ENCODE assay signal across 8 cellular contexts in the genomic region with DNA sequence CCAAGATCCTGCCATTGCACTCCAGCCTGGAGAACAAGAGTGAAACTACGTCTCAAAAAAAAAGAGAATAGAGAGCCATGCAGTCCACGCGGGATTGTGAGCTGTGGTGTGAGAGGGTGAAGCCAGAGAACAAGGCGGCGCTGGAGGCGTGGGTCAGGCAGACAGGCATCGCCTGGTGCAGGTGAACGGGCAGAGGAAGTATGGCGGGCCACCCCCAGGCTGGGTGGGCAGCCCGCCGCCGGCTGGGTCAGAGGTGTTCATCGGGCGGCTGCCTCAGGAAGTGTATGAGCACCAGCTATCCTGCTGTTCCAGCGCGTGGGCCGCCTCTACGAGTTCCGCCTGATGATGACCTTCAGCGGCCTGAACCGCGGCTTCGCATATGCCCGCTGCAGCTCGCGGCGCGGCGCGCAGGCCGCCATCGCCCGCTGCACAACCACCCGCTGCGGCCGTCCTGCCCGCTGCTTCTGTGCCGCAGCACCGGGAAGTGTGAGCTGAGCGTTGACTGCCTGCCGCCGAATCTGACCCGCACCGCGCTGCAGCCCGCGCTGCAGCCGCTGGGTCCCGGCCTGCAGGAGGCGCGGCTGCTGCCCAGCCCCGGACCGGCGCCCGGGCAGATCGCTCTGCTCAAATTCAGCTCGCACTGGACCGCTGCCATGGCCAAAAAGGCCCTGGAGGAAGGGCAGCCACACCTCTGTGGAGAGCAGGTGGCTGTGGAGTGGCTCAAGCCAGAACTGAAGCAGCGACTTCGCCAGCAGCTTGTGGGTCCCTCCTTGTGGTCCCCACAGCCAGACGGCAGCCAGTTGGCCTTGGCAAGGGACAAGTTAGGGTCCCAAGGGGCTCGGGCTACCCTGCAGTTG.
DNase-seq lines count a peak whose midpoint lies in the region; ATAC-seq and TF ChIP-seq lines count a peak whose summit lies in the region.
"Not testable (repeated sequence)": the region's sequence is repeated elsewhere in the genome, so short reads cannot be mapped to it uniquely, and the experiment has no call there.

No MANE protein-coding gene starts in this region.

- not testable (repeated sequence) for H3K36me3 Mint-ChIP-seq in T-helper 17 cell (ENCODE audit: low read depth)

- H4K20me1 ChIP-seq in fibroblast of lung (ENCODE audit: control insufficient read depth, extremely low read depth, insufficient read depth, low read length) = not testable (repeated sequence)

- H3K4me3 ChIP-seq in GM06990 (replicated peaks; ENCODE audit: low read depth, low read length) = peak overlapping the region; percentile 99
- H3K4me3 ChIP-seq in HUES48 (ENCODE audit: low read depth, low read length) = peak overlapping the region; percentile 90
- peak overlapping the region; percentile 87 for H3K4me3 ChIP-seq in adipocyte (ENCODE audit: low read length)
- H3K4me3 ChIP-seq in fibroblast of lung (replicated peaks in 1 of 4; ENCODE audit: control extremely low read depth in 1 of 4, insufficient read depth in 1 of 4, low read depth in 3 of 4, low read length in 4 of 4) = peak overlapping the region; percentile 36 to 75 (median 64)
- H3K4me3 ChIP-seq in left lung = peak overlapping the region; percentile 81 to 93
- H3K4me3 ChIP-seq in psoas muscle = peak overlapping the region; percentile 71
- peak overlapping the region; percentile 60 to 69 for H3K4me3 ChIP-seq in vagina

- peak overlapping the region; percentile 100 for H3K27ac Mint-ChIP-seq in T-helper 17 cell

- H3K4me2 ChIP-seq in fibroblast of lung (ENCODE audit: extremely low read depth, insufficient read depth, low read length) = peak overlapping the region; percentile 54

- not testable (repeated sequence) for H3K9me3 ChIP-seq in HUES48 (ENCODE audit: control insufficient read depth, insufficient read depth, low read length); T-helper 17 cell (ENCODE audit: control insufficient read depth, low read length, poor library complexity, severe bottlenecking); adipocyte (ENCODE audit: control insufficient read depth, low read length); fibroblast of lung (ENCODE audit: control insufficient read depth, insufficient read depth, low read depth, low read length); left lung; psoas muscle; vagina

- not testable (repeated sequence) for H3K27me3 ChIP-seq in GM06990 (replicated peaks; ENCODE audit: control insufficient read depth, insufficient read depth, low read length); HUES48 (ENCODE audit: control insufficient read depth, insufficient read depth, low read length); adipocyte (replicated peaks; ENCODE audit: control insufficient read depth, insufficient read depth, low read length); fibroblast of lung (ENCODE audit: control insufficient read depth, insufficient read depth, low read length); left lung; vagina
- H3K27me3 ChIP-seq in psoas muscle (ENCODE audit: insufficient read depth in 3 of 3, low read length in 2 of 3) = peaks cover 0 to 42% (median 13%) of the 10 kb centered on the region in 3 donors

- H3K4me1 Mint-ChIP-seq in T-helper 17 cell = peaks cover 35% of the 10 kb centered on the region

- H3K9ac ChIP-seq in HUES48 (ENCODE audit: low read depth, low read length); fibroblast of lung (ENCODE audit: insufficient read depth, low read length): not testable (repeated sequence)
- peak overlapping the region; percentile 87 for H3K9ac ChIP-seq in adipocyte (ENCODE audit: low read length)

- H3K4me1 ChIP-seq in HUES48 (ENCODE audit: control insufficient read depth, insufficient read depth, low read length); adipocyte (ENCODE audit: control insufficient read depth, insufficient read depth, low read length); fibroblast of lung (ENCODE audit: control insufficient read depth, extremely low read depth, insufficient read depth, low read length): not testable (repeated sequence)
- H3K4me1 ChIP-seq in left lung = peaks cover 8 to 26% of the 10 kb centered on the region in 2 donors
- peaks cover 27% of the 10 kb centered on the region for H3K4me1 ChIP-seq in psoas muscle
- H3K4me1 ChIP-seq in vagina = peaks cover 29% of the 10 kb centered on the region

- TF ChIP-seq POLR2A in vagina (IDR thresholded peaks at IDR 0.05) = not testable (repeated sequence)

- ATAC-seq in T-helper 17 cell (peak; percentile 1), left lung (peak; percentile 51), psoas muscle (peak; percentile 2 to 51 (median 45))

- WGBS in psoas muscle, 3 donors = 2% methylated on average over 34 to 47 of the region's 62 CpGs

- not testable (repeated sequence) for H3K27me3 Mint-ChIP-seq in T-helper 17 cell

- not testable (repeated sequence) for H3K36me3 ChIP-seq in GM06990 (ENCODE audit: control insufficient read depth, insufficient read depth, low read length); adipocyte (ENCODE audit: control insufficient read depth, insufficient read depth, low read length, severe bottlenecking); fibroblast of lung (ENCODE audit: control insufficient read depth, insufficient read depth, low read length); left lung; psoas muscle (ENCODE audit: insufficient read depth in 1 of 2, low read depth in 1 of 2); vagina
- H3K36me3 ChIP-seq in HUES48 (ENCODE audit: control insufficient read depth, insufficient read depth, low read length) = peaks cover 13% of the 10 kb centered on the region

- not testable (repeated sequence) for TF ChIP-seq CTCF in GM06990 (IDR thresholded peaks at IDR 0.05; ENCODE audit: insufficient read depth, low read length, poor library complexity, severe bottlenecking); fibroblast of lung (conservative IDR thresholded peaks at IDR 0.05 in 1 of 2, IDR thresholded peaks at IDR 0.05 in 1 of 2; ENCODE audit: low read depth in 1 of 2, low read length in 2 of 2); vagina (IDR thresholded peaks at IDR 0.05)
- TF ChIP-seq CTCF in left lung (IDR thresholded peaks at IDR 0.05) (peak; percentile 10 to 15), psoas muscle (IDR thresholded peaks at IDR 0.05) (peak; percentile 29)

- H3K4me3 Mint-ChIP-seq in T-helper 17 cell = peak overlapping the region; percentile 99

- intact Hi-C loops in left lung (cut with DNase I); vagina (cut with DNase I): not testable (repeated sequence)
- intact Hi-C loops in psoas muscle (cut with DNase I) = loop anchor here in 1 of 2 donors (5.0 to 10.0 kb wide), 2 partner anchors 151 to 364 kb away; a partner anchor contains a TSS

- peaks cover 28% of the 10 kb centered on the region for H3K79me2 ChIP-seq in fibroblast of lung (ENCODE audit: control insufficient read depth, insufficient read depth, low read length)

- H3K27ac ChIP-seq in HUES48 (ENCODE audit: low read depth, low read length); fibroblast of lung (ENCODE audit: insufficient read depth, low read length); psoas muscle: not testable (repeated sequence)
- peak overlapping the region; percentile 93 for H3K27ac ChIP-seq in left lung
- peak overlapping the region; percentile 84 for H3K27ac ChIP-seq in vagina

- DNase-seq in GM06990 (ENCODE audit: extremely low read depth, insufficient read length) (peak; percentile 62), T-helper 17 cell (peak in 1 of 3 donors; percentile 25), fibroblast of lung (ENCODE audit: low read depth in 2 of 2) (peak; percentile 28 to 46), left lung (peak; percentile 54 to 91), psoas muscle (peak; percentile 26 to 62)
- not testable (repeated sequence) for DNase-seq in adipocyte (ENCODE audit: low read depth); vagina (ENCODE audit: extremely low spot score in 2 of 2)

- H2AFZ ChIP-seq in fibroblast of lung (ENCODE audit: low read length) = peak overlapping the region; percentile 38

Comparison
In these comparisons a context has a peak if more than half of its experiments do, and no peak if none do; other contexts are left out.
1. ATAC-seq: peak in every context shown above with its lines; median percentile 51 in left lung; 45 in psoas muscle; 1 in T-helper 17 cell.